Comparison of ENCODE assay signal across 18 cellular contexts in genomic region chr7:151709141-151710038, GRCh38.
"Had no signal": no experiment of that assay in that cellular context is flagged by ENCODE, and none has a peak within 500 bp of the region (broad histone marks: within the 10 kb centered on the region; RNA-seq: fewer than 3 reads in every experiment).

No MANE protein-coding gene starts in this region.

- H3K9me3 ChIP-seq: esophagus squamous epithelium, heart left ventricle, transverse colon had no signal

- H3K27ac ChIP-seq: esophagus squamous epithelium, parathyroid adenoma, skin epidermis, transverse colon, VCaP had no signal

- H3K9ac ChIP-seq: parathyroid adenoma had no signal

- ATAC-seq: activated CD8-positive, alpha-beta T cell treated with anti-CD3 and anti-CD28 coated beads for 36 hours; activated T-cell treated with anti-CD3 and anti-CD28 coated beads, Interleukin-2, amount 50 U/mL, for 72 hours; left cardiac atrium had no signal

- FAIRE-seq: frontal cortex had no signal

- H3K4me3 ChIP-seq: esophagus squamous epithelium, heart left ventricle, skin epidermis, transverse colon had no signal

- H3K36me3 ChIP-seq: heart left ventricle, transverse colon had no signal

- DNase-seq: activated CD8-positive, alpha-beta T cell treated with anti-CD3 and anti-CD28 coated beads for 36 hours; activated gamma-delta T cell; activated naive CD8-positive, alpha-beta T cell treated with anti-CD3 and anti-CD28 coated beads for 36 hours; activated T-cell treated with anti-CD3 and anti-CD28 coated beads, Interleukin-2, amount 50 U/mL, for 72 hours; cortex of kidney; effector CD4-positive, alpha-beta T cell; esophagus squamous epithelium; left cardiac atrium; retina; stimulated activated CD4-positive, alpha-beta T cell treated with anti-CD3 and anti-CD28 coated beads, Interleukin-15, amount 100 ng/mL, for 24 hours; stimulated activated CD4-positive, alpha-beta T cell treated with anti-CD3 and anti-CD28 coated beads, Interleukin-4, amount 100 ng/mL, for 1 hour; stimulated activated naive CD4-positive, alpha-beta T cell; transverse colon had no signal

- H3K27me3 ChIP-seq: esophagus squamous epithelium, heart left ventricle, transverse colon had no signal
